In genomic region chrX:19852014-19853005, GRCh38 we compare ENCODE assay signal across 13 cellular contexts. TPM values are rescaled to one million over a fixed set of nuclear protein-coding genes. Genes with fewer than 3 reads are reported as not detected.
DNase-seq lines count a peak whose midpoint lies in the region; ATAC-seq and TF ChIP-seq lines count a peak whose summit lies in the region.
"Had no signal": no experiment of that assay in that cellular context is flagged by ENCODE, and none has a peak within 500 bp of the region (broad histone marks: within the 10 kb centered on the region; RNA-seq: fewer than 3 reads in every experiment).

No MANE protein-coding gene starts in this region.

- no peaks in the 10 kb centered on the region for H3K27me3 Mint-ChIP-seq in activated T-cell treated with anti-CD3 and anti-CD28 coated beads, Interleukin-2, amount 50 U/mL, for 72 hours (ENCODE audit: low read depth)

- H3K4me3 Mint-ChIP-seq in activated T-cell treated with anti-CD3 and anti-CD28 coated beads, Interleukin-2, amount 50 U/mL, for 72 hours = no peak overlapping the region

- no peak for DNase-seq in Right ventricle myocardium superior
- no peak for DNase-seq in right atrium auricular region (ENCODE audit: low spot score)
- DNase-seq in astrocyte of the hippocampus (ENCODE audit: low read depth, low spot score) = peak; percentile 77
- DNase-seq in right cardiac atrium = peak in 2 of 3 donors; percentile 28 to 38
- no peak for DNase-seq in SHP77 (lab: John Stamatoyannopoulos, UW)
- DNase-seq in NCI-H1436 treated with DMSO at 0.1 percent for 48 hours (lab: John Stamatoyannopoulos, UW) = no peak
- DNase-seq in middle frontal gyrus (ENCODE audit: extremely low spot score, low spot score) = no peak
- DNase-seq in activated T-cell treated with anti-CD3 and anti-CD28 coated beads, Interleukin-2, amount 50 U/mL, for 72 hours = no peak
- DNase-seq: GF-D8; NCI-H2081 treated with DMSO at 0.1 percent for 48 hours; ovary; stimulated activated CD4-positive, alpha-beta T cell treated with anti-CD3 and anti-CD28 coated beads, Interleukin-4, amount 100 ng/mL, for 24 hours had no signal

- H3K4me1 ChIP-seq in right atrium auricular region = no peaks in the 10 kb centered on the region
- H3K4me1 ChIP-seq in right cardiac atrium (ENCODE audit: control insufficient read depth, insufficient read depth, low read length) = peaks cover 2% of the 10 kb centered on the region
- H3K4me1 ChIP-seq: body of pancreas had no signal

- H3K9me3 ChIP-seq in right atrium auricular region (no peaks in the 10 kb centered on the region), right cardiac atrium (ENCODE audit: control insufficient read depth, low read length) (no peaks in the 10 kb centered on the region)
- H3K9me3 ChIP-seq: body of pancreas, ovary had no signal

- no peak overlapping the region for H3K27ac ChIP-seq in right atrium auricular region
- H3K27ac ChIP-seq in right cardiac atrium (ENCODE audit: low read length) = no peak overlapping the region
- H3K27ac ChIP-seq: ovary had no signal

- H3K4me1 Mint-ChIP-seq in activated T-cell treated with anti-CD3 and anti-CD28 coated beads, Interleukin-2, amount 50 U/mL, for 72 hours (ENCODE audit: low read depth) = peaks cover 52% of the 10 kb centered on the region

- 65% methylated on average over 13 of the region's 13 CpGs for WGBS in right cardiac atrium

- no peaks in the 10 kb centered on the region for H3K9me3 Mint-ChIP-seq in activated T-cell treated with anti-CD3 and anti-CD28 coated beads, Interleukin-2, amount 50 U/mL, for 72 hours

- H3K27me3 ChIP-seq in right atrium auricular region (no peaks in the 10 kb centered on the region), right cardiac atrium (ENCODE audit: control insufficient read depth, insufficient read depth) (no peaks in the 10 kb centered on the region)
- H3K27me3 ChIP-seq: body of pancreas, ovary had no signal

- H3K4me3 ChIP-seq in right atrium auricular region (no peak overlapping the region), right cardiac atrium (ENCODE audit: low read length) (no peak overlapping the region)
- H3K4me3 ChIP-seq: body of pancreas, ovary had no signal

- ATAC-seq in Right ventricle myocardium superior (ENCODE audit: poor library complexity) = peak; percentile 39
- peak in 1 of 2 donors; percentile 51 for ATAC-seq in right cardiac atrium
- no peak for ATAC-seq in activated T-cell treated with anti-CD3 and anti-CD28 coated beads, Interleukin-2, amount 50 U/mL, for 72 hours (replicated peaks in 1 of 2)
- ATAC-seq: body of pancreas had no signal

- no peaks in the 10 kb centered on the region for H3K36me3 ChIP-seq in right atrium auricular region
- H3K36me3 ChIP-seq: ovary had no signal

- intact Hi-C loops in Right ventricle myocardium superior (cut with DNase I) (no loop called here), right cardiac atrium (cut with DNase I) (no loop called here)

- TF ChIP-seq CTCF in right atrium auricular region (IDR thresholded peaks at IDR 0.05) = no peak

- no peak overlapping the region for H3K27ac Mint-ChIP-seq in activated T-cell treated with anti-CD3 and anti-CD28 coated beads, Interleukin-2, amount 50 U/mL, for 72 hours

- H3K36me3 Mint-ChIP-seq in activated T-cell treated with anti-CD3 and anti-CD28 coated beads, Interleukin-2, amount 50 U/mL, for 72 hours (ENCODE audit: insufficient read depth in 2 of 2) = peaks cover 0 to 3% of the 10 kb centered on the region in 2 donors

RNA-seq across cellular contexts. Expression of gene SH3KBP1, which starts 35.1 kb away (rescaled TPM):
- 61.2 TPM for total RNA-seq in Right ventricle myocardium superior
- total RNA-seq in right atrium auricular region = 10 to 100 TPM in 1 of 2 donors, 1 to 10 TPM in 1; 9.4 to 21.4 TPM
- 10 to 100 TPM; 14.8 to 30.1 (median 24.7) TPM for total RNA-seq in right cardiac atrium
- polyA plus RNA-seq in right cardiac atrium = 16.2 TPM
- 100 to 1,000 TPM in 1 of 2 donors, 10 to 100 TPM in 1; 93.3 to 106 TPM for total RNA-seq in activated T-cell treated with anti-CD3 and anti-CD28 coated beads, Interleukin-2, amount 50 U/mL, for 72 hours

Comparison
In these comparisons a context has a peak if more than half of its experiments do, and no peak if none do; other contexts are left out.
1. DNase-seq: peak in astrocyte of the hippocampus (single experiment) and right cardiac atrium (2 of 3); none in Right ventricle myocardium superior (single experiment), right atrium auricular region (single experiment), SHP77 (0 of 2), NCI-H1436 treated with DMSO at 0.1 percent for 48 hours (single experiment), middle frontal gyrus (single experiment) and activated T-cell treated with anti-CD3 and anti-CD28 coated beads, Interleukin-2, amount 50 U/mL, for 72 hours (0 of 2).